In genomic region chr6:101605874-101606273, GRCh38 we compare ENCODE assay signal across 14 cellular contexts.
A peak's percentile ranks its signal among the peaks of the same experiment; 100 is the strongest.
DNase-seq lines count a peak whose midpoint lies in the region; ATAC-seq, FAIRE-seq and TF ChIP-seq lines count a peak whose summit lies in the region.
"Had no signal": no experiment of that assay in that cellular context is flagged by ENCODE, and none has a peak within 500 bp of the region (broad histone marks: within the 10 kb centered on the region; RNA-seq: fewer than 3 reads in every experiment).

No MANE protein-coding gene starts in this region.

- no peaks in the 10 kb centered on the region for H3K79me2 ChIP-seq in astrocyte (ENCODE audit: insufficient read depth, low read length)

- intact Hi-C loops in CD8-positive, alpha-beta T cell (cut with DNase I, micrococcal nuclease) = no loop called here

- no peak overlapping the region for H2AFZ ChIP-seq in astrocyte (ENCODE audit: low read depth, low read length)

- H3K4me2 ChIP-seq in astrocyte (ENCODE audit: low read length) = no peak overlapping the region

- CTCF ChIA-PET in CD8-positive, alpha-beta T cell (lab: Charles Lee) = no interaction called here

- H3K36me3 ChIP-seq in astrocyte (ENCODE audit: insufficient read depth, low read length) = no peaks in the 10 kb centered on the region
- H3K36me3 ChIP-seq in CD8-positive, alpha-beta T cell (ENCODE audit: insufficient read depth, low read length) = no peaks in the 10 kb centered on the region
- H3K36me3 ChIP-seq: SJCRH30 had no signal

- no peaks in the 10 kb centered on the region for H3K9me3 ChIP-seq in astrocyte (ENCODE audit: insufficient read depth, low read depth, low read length)
- H3K9me3 ChIP-seq in CD8-positive, alpha-beta T cell (ENCODE audit: low read length) = no peaks in the 10 kb centered on the region
- H3K9me3 ChIP-seq: SJCRH30 had no signal

- H3K36me3 Mint-ChIP-seq in astrocyte (ENCODE audit: low read depth, unreplicated experiment) = no peaks in the 10 kb centered on the region
- no peaks in the 10 kb centered on the region for H3K36me3 Mint-ChIP-seq in CD8-positive, alpha-beta T cell
- no peaks in the 10 kb centered on the region for H3K36me3 Mint-ChIP-seq in HFFc6 (ENCODE audit: low read depth)
- H3K36me3 Mint-ChIP-seq: memory B cell had no signal

- H4K20me1 ChIP-seq in astrocyte (ENCODE audit: insufficient read depth, low read length) = no peaks in the 10 kb centered on the region

- DNase-seq in GM12865 (ENCODE audit: low read depth) (peak; percentile 10), astrocyte (ENCODE audit: low read depth) (peak; percentile 10), epidermal melanocyte (ENCODE audit: insufficient read length, low spot score) (no peak), EL (no peak), HFFc6 (no peak)
- no peak for DNase-seq in CD8-positive, alpha-beta T cell
- DNase-seq: activated effector memory CD4-positive, alpha-beta T cell treated with Interleukin-2 at 50 U/mL for 16 hours; GF-D8; glutamatergic neuron had no signal

- no peak for TF ChIP-seq CTCF in GM12865 (IDR thresholded peaks at IDR 0.05; ENCODE audit: insufficient read depth, low read depth, low read length, missing control alignments)
- TF ChIP-seq CTCF in astrocyte (IDR thresholded peaks at IDR 0.05; ENCODE audit: insufficient read depth, low read depth, low read length) = no peak
- no peak for TF ChIP-seq CTCF in CD8-positive, alpha-beta T cell (IDR thresholded peaks at IDR 0.05)
- TF ChIP-seq CTCF in HFFc6 (IDR thresholded peaks at IDR 0.05) = no peak

- no peak overlapping the region for H3K9ac ChIP-seq in astrocyte (ENCODE audit: low read length)

- no peak for FAIRE-seq in astrocyte (lab: Jason Lieb, UNC)
- FAIRE-seq: colon had no signal

- peak; percentile 66 for ATAC-seq in GM21447 (IDR thresholded peaks at IDR 0.05; ENCODE audit: unreplicated experiment)
- peak; percentile 69 for ATAC-seq in HG03159 (IDR thresholded peaks at IDR 0.05; ENCODE audit: unreplicated experiment)
- no peak for ATAC-seq in CD8-positive, alpha-beta T cell

- no peaks in the 10 kb centered on the region for H3K27me3 ChIP-seq in astrocyte (ENCODE audit: insufficient read depth, low read length)
- no peaks in the 10 kb centered on the region for H3K27me3 ChIP-seq in CD8-positive, alpha-beta T cell (ENCODE audit: insufficient read depth, low read length)
- H3K27me3 ChIP-seq: SJCRH30 had no signal

- POLR2A ChIA-PET in CD8-positive, alpha-beta T cell (lab: Charles Lee) = no interaction called here

- H3K4me3 Mint-ChIP-seq in astrocyte (ENCODE audit: unreplicated experiment) (no peak overlapping the region), HFFc6 (no peak overlapping the region)
- no peak overlapping the region for H3K4me3 Mint-ChIP-seq in CD8-positive, alpha-beta T cell
- H3K4me3 Mint-ChIP-seq: memory B cell had no signal

- H3K27me3 Mint-ChIP-seq in astrocyte (ENCODE audit: low read depth, unreplicated experiment) (no peaks in the 10 kb centered on the region), HFFc6 (ENCODE audit: insufficient read depth) (no peaks in the 10 kb centered on the region; the same call in 1 of the 2 replicates)
- H3K27me3 Mint-ChIP-seq in CD8-positive, alpha-beta T cell (ENCODE audit: low read depth) = no peaks in the 10 kb centered on the region
- H3K27me3 Mint-ChIP-seq: memory B cell had no signal

- no peaks in the 10 kb centered on the region for H3K4me1 ChIP-seq in astrocyte (ENCODE audit: insufficient read depth, low read length)
- no peaks in the 10 kb centered on the region for H3K4me1 ChIP-seq in CD8-positive, alpha-beta T cell (ENCODE audit: insufficient read depth, low read length)
- H3K4me1 ChIP-seq: SJCRH30 had no signal

- H3K4me1 Mint-ChIP-seq in astrocyte (ENCODE audit: low read depth, unreplicated experiment) (peaks cover 3% of the 10 kb centered on the region), HFFc6 (ENCODE audit: low read depth) (no peaks in the 10 kb centered on the region)
- H3K4me1 Mint-ChIP-seq in CD8-positive, alpha-beta T cell (ENCODE audit: low read depth) = no peaks in the 10 kb centered on the region
- H3K4me1 Mint-ChIP-seq: memory B cell had no signal

- H3K4me3 ChIP-seq in GM12865 (ENCODE audit: low read depth, low read length) (no peak overlapping the region), astrocyte (ENCODE audit: insufficient read depth, low read depth, low read length) (no peak overlapping the region)
- no peak overlapping the region for H3K4me3 ChIP-seq in CD8-positive, alpha-beta T cell (ENCODE audit: low read depth, low read length)
- H3K4me3 ChIP-seq: SJCRH30 had no signal

- H3K27ac Mint-ChIP-seq in astrocyte (ENCODE audit: unreplicated experiment) (no peak overlapping the region), HFFc6 (no peak overlapping the region)
- H3K27ac Mint-ChIP-seq in CD8-positive, alpha-beta T cell = no peak overlapping the region
- H3K27ac Mint-ChIP-seq: memory B cell had no signal

- no peak overlapping the region for H3K27ac ChIP-seq in astrocyte (ENCODE audit: low read depth, low read length)
- no peak overlapping the region for H3K27ac ChIP-seq in CD8-positive, alpha-beta T cell (ENCODE audit: low read depth, low read length)
- H3K27ac ChIP-seq: SJCRH30 had no signal

- H3K9me3 Mint-ChIP-seq in astrocyte (ENCODE audit: unreplicated experiment) (no peaks in the 10 kb centered on the region), HFFc6 (no peaks in the 10 kb centered on the region)
- H3K9me3 Mint-ChIP-seq in CD8-positive, alpha-beta T cell = peaks cover 4% of the 10 kb centered on the region
- H3K9me3 Mint-ChIP-seq: memory B cell had no signal

Comparison
In these comparisons a context has a peak if more than half of its experiments do, and no peak if none do; other contexts are left out.
1. DNase-seq: peak in GM12865 (single experiment) and astrocyte (single experiment); none in epidermal melanocyte (single experiment), CD8-positive, alpha-beta T cell (0 of 7), EL (single experiment) and HFFc6 (single experiment).